20 cellular contexts compared by ENCODE assay signal in genomic region chr5:130289132-130290088, GRCh38.
DNase-seq lines count a peak whose midpoint lies in the region; ATAC-seq, FAIRE-seq and TF ChIP-seq lines count a peak whose summit lies in the region.
"Had no signal": no experiment of that assay in that cellular context is flagged by ENCODE, and none has a peak within 500 bp of the region (broad histone marks: within the 10 kb centered on the region; RNA-seq: fewer than 3 reads in every experiment).

No MANE protein-coding gene starts in this region.

- ATAC-seq in left ventricle myocardium superior (peak; percentile 39), Right ventricle myocardium superior (ENCODE audit: poor library complexity) (no peak), left lung (peak; percentile 84), GM18868 (IDR thresholded peaks at IDR 0.05; ENCODE audit: unreplicated experiment) (no peak)
- ATAC-seq: effector memory CD8-positive, alpha-beta T cell had no signal

- peak; percentile 85 for FAIRE-seq in bronchial epithelial cell (lab: Jason Lieb, UNC)

- no peaks in the 10 kb centered on the region for H3K9me3 ChIP-seq in left lung

- DNase-seq in left ventricle myocardium superior (no peak), Right ventricle myocardium superior (no peak), bronchial epithelial cell (ENCODE audit: low read depth) (peak; percentile 92), left lung (no peak), NCI-H1105 (lab: John Stamatoyannopoulos, UW) (no peak), GM10266 (ENCODE audit: extremely low spot score) (no peak)
- DNase-seq in stimulated activated CD4-positive, alpha-beta T cell treated with anti-CD3 and anti-CD28 coated beads, Interleukin-12 subunit alpha, Interleukin-12 subunit beta, amount 100 ng/mL, for 4 hours = no peak
- DNase-seq: 8988T; activated CD4-positive, alpha-beta T cell treated with anti-CD3 and anti-CD28 coated beads for 4 hours; activated naive CD4-positive, alpha-beta T cell treated with anti-CD3 and anti-CD28 coated beads, Interleukin-2, amount 50 U/mL, for 16 hours; caudate nucleus; CD4-positive, alpha-beta T cell; DND-41; effector memory CD8-positive, alpha-beta T cell; GOT3; midbrain; right cardiac atrium; stimulated activated CD4-positive, alpha-beta T cell treated with anti-CD3 and anti-CD28 coated beads, Interleukin-2, amount 100 ng/mL, for 24 hours; T1000 had no signal

- no peaks in the 10 kb centered on the region for H3K27me3 ChIP-seq in bronchial epithelial cell (ENCODE audit: control insufficient read depth, insufficient read depth, low read length)
- no peaks in the 10 kb centered on the region for H3K27me3 ChIP-seq in left lung

- H3K4me3 ChIP-seq in bronchial epithelial cell (ENCODE audit: low read depth, low read length) (no peak overlapping the region), left lung (no peak overlapping the region)

- H3K36me3 ChIP-seq in bronchial epithelial cell (ENCODE audit: control insufficient read depth, insufficient read depth, low read length) (no peaks in the 10 kb centered on the region), left lung (no peaks in the 10 kb centered on the region)

- no peak overlapping the region for H3K27ac ChIP-seq in left lung

- H3K4me1 ChIP-seq in left lung = no peaks in the 10 kb centered on the region

- no peak for TF ChIP-seq CTCF in bronchial epithelial cell (IDR thresholded peaks at IDR 0.05; ENCODE audit: insufficient read depth, low read length, severe bottlenecking)
- TF ChIP-seq CTCF in left lung (IDR thresholded peaks at IDR 0.05) = no peak
- TF ChIP-seq CTCF in GM10266 (IDR thresholded peaks at IDR 0.05; ENCODE audit: control insufficient read depth, insufficient read depth, low read depth, missing control alignments) = no peak

- intact Hi-C loops in left ventricle myocardium superior (cut with micrococcal nuclease) (no loop called here), Right ventricle myocardium superior (cut with DNase I) (no loop called here), left lung (cut with DNase I) (no loop called here)

Comparison
In these comparisons a context has a peak if more than half of its experiments do, and no peak if none do; other contexts are left out.
1. ATAC-seq: peak in left ventricle myocardium superior (single experiment) and left lung (single experiment); none in Right ventricle myocardium superior (single experiment) and GM18868 (single experiment).